Comparison of ENCODE assay signal across 19 cellular contexts in genomic region chr12:32024884-32025599, GRCh38.
A peak's percentile ranks its signal among the peaks of the same experiment; 100 is the strongest.
DNase-seq lines count a peak whose midpoint lies in the region; ATAC-seq and TF ChIP-seq lines count a peak whose summit lies in the region.
"Had no signal": no experiment of that assay in that cellular context is flagged by ENCODE, and none has a peak within 500 bp of the region (broad histone marks: within the 10 kb centered on the region; RNA-seq: fewer than 3 reads in every experiment).

No MANE protein-coding gene starts in this region.

- no peaks in the 10 kb centered on the region for H4K20me1 ChIP-seq in DND-41 (ENCODE audit: insufficient read depth, low read length)
- H4K20me1 ChIP-seq: BLaER1 treated with 17β-estradiol and CSF1 and Interleukin-3, amounts not matched to agents 10 nM and 100 nM had no signal

- peak overlapping the region; percentile 64 for H3K27ac ChIP-seq in DND-41 (ENCODE audit: low read length)
- no peak overlapping the region for H3K27ac ChIP-seq in WERI-Rb-1
- H3K27ac ChIP-seq: BLaER1 treated with 17β-estradiol and CSF1 and Interleukin-3, amounts not matched to agents 10 nM and 100 nM; heart left ventricle; right atrium auricular region; tibial artery had no signal

- TF ChIP-seq CTCF in DND-41 (IDR thresholded peaks at IDR 0.05; ENCODE audit: borderline replicate concordance, extremely low read depth, low read length, poor library complexity, severe bottlenecking) = no peak
- no peak for TF ChIP-seq CTCF in neural crest cell (conservative IDR thresholded peaks at IDR 0.05)
- TF ChIP-seq CTCF in WERI-Rb-1 (IDR thresholded peaks at IDR 0.05; ENCODE audit: low read depth, low read length) = no peak

- H3K79me2 ChIP-seq in DND-41 (ENCODE audit: insufficient read depth, low read length) = no peaks in the 10 kb centered on the region

- no peak overlapping the region for H3K4me3 Mint-ChIP-seq in neural crest cell

- peak overlapping the region; percentile 46; the same call in 1 of the 2 replicates for H3K4me2 ChIP-seq in DND-41 (ENCODE audit: insufficient read depth, low read length)
- H3K4me2 ChIP-seq: BLaER1 treated with 17β-estradiol and CSF1 and Interleukin-3, amounts not matched to agents 10 nM and 100 nM had no signal

- H3K27me3 ChIP-seq in DND-41 (ENCODE audit: insufficient read depth, low read length, poor library complexity) (no peaks in the 10 kb centered on the region), WERI-Rb-1 (ENCODE audit: insufficient read depth, low read depth, severe bottlenecking) (no peaks in the 10 kb centered on the region)
- H3K27me3 ChIP-seq: BLaER1 treated with 17β-estradiol and CSF1 and Interleukin-3, amounts not matched to agents 10 nM and 100 nM; heart left ventricle; right atrium auricular region; tibial artery had no signal

- no peaks in the 10 kb centered on the region for H3K9me3 ChIP-seq in DND-41 (ENCODE audit: insufficient read depth, low read length, severe bottlenecking)
- no peaks in the 10 kb centered on the region for H3K9me3 ChIP-seq in WERI-Rb-1 (ENCODE audit: severe bottlenecking)
- H3K9me3 ChIP-seq: heart left ventricle, right atrium auricular region, tibial artery had no signal

- no peak overlapping the region for H3K9ac ChIP-seq in DND-41 (ENCODE audit: low read depth, low read length)
- H3K9ac ChIP-seq: BLaER1 treated with 17β-estradiol and CSF1 and Interleukin-3, amounts not matched to agents 10 nM and 100 nM had no signal

- no peak overlapping the region for H3K4me3 ChIP-seq in DND-41 (ENCODE audit: low read depth in 1 of 2, low read length in 2 of 2)
- H3K4me3 ChIP-seq in Jurkat, Clone E6-1 (ENCODE audit: low read length) = peak overlapping the region; percentile 21
- no peak overlapping the region for H3K4me3 ChIP-seq in WERI-Rb-1 (ENCODE audit: low read depth, low read length)
- H3K4me3 ChIP-seq: BLaER1 treated with 17β-estradiol and CSF1 and Interleukin-3, amounts not matched to agents 10 nM and 100 nM; GM12878; heart left ventricle; right atrium auricular region; tibial artery had no signal

- peak overlapping the region; percentile 93 for H3K27ac Mint-ChIP-seq in neural crest cell (ENCODE audit: unreplicated experiment)

- H3K9me3 Mint-ChIP-seq in neural crest cell = no peaks in the 10 kb centered on the region
- H3K9me3 Mint-ChIP-seq: naive B cell had no signal

- H3K36me3 ChIP-seq in DND-41 (ENCODE audit: insufficient read depth, low read length) (no peaks in the 10 kb centered on the region), WERI-Rb-1 (no peaks in the 10 kb centered on the region)
- H3K36me3 ChIP-seq: BLaER1 treated with 17β-estradiol and CSF1 and Interleukin-3, amounts not matched to agents 10 nM and 100 nM; heart left ventricle; right atrium auricular region; tibial artery had no signal

- DNase-seq in DND-41 = peak; percentile 35
- DNase-seq in Jurkat, Clone E6-1 (ENCODE audit: low read depth, low spot score) = peak; percentile 77
- DNase-seq in astrocyte of the hippocampus (ENCODE audit: low read depth, low spot score) = peak; percentile 20
- no peak for DNase-seq in neural crest cell (ENCODE audit: low read depth, low spot score)
- DNase-seq in WERI-Rb-1 = no peak
- DNase-seq: aorta, cortex of kidney, heart left ventricle, left cardiac atrium, NCI-H1417 treated with DMSO at 0.1 percent for 48 hours, NCI-H526 treated with DMSO at 0.1 percent for 48 hours, tibial artery had no signal

- no peaks in the 10 kb centered on the region for H3K27me3 Mint-ChIP-seq in neural crest cell (ENCODE audit: low read depth)
- H3K27me3 Mint-ChIP-seq: naive B cell had no signal

- H3K36me3 Mint-ChIP-seq in neural crest cell (ENCODE audit: low read depth) = no peaks in the 10 kb centered on the region

- peaks cover 33% of the 10 kb centered on the region for H3K4me1 ChIP-seq in DND-41 (ENCODE audit: insufficient read depth, low read length)
- H3K4me1 ChIP-seq: heart left ventricle, right atrium auricular region, tibial artery had no signal

- H3K4me1 Mint-ChIP-seq in neural crest cell = peaks cover 18% of the 10 kb centered on the region

- H2AFZ ChIP-seq in DND-41 (ENCODE audit: low read depth, low read length) = peak overlapping the region; percentile 45; the same call in 1 of the 2 replicates

- ATAC-seq in DND-41 (ENCODE audit: insufficient read depth, low read depth) (peak; percentile 52), HG02884 (IDR thresholded peaks at IDR 0.05; ENCODE audit: unreplicated experiment) (no peak), HG03196 (IDR thresholded peaks at IDR 0.05; ENCODE audit: unreplicated experiment) (no peak)
- ATAC-seq: esophagus mucosa, heart left ventricle, left cardiac atrium had no signal

Comparison
In these comparisons a context has a peak if more than half of its experiments do, and no peak if none do; other contexts are left out.
1. DNase-seq: peak in DND-41 (single experiment), Jurkat, Clone E6-1 (single experiment) and astrocyte of the hippocampus (single experiment); none in neural crest cell (single experiment) and WERI-Rb-1 (single experiment).